ENCODE assay signal across 10 cellular contexts in genomic region chr22:31342389-31343125, GRCh38.
DNase-seq lines count a peak whose midpoint lies in the region; ATAC-seq and TF ChIP-seq lines count a peak whose summit lies in the region.
"Had no signal": no experiment of that assay in that cellular context is flagged by ENCODE, and none has a peak within 500 bp of the region (broad histone marks: within the 10 kb centered on the region; RNA-seq: fewer than 3 reads in every experiment).

No MANE protein-coding gene starts in this region.

- H3K9ac ChIP-seq in iPS-20b (ENCODE audit: low read depth, low read length): peak overlapping the region; percentile 96

- ATAC-seq in stimulated activated naive CD8-positive, alpha-beta T cell treated with anti-CD3 and anti-CD28 coated beads, Interleukin-15, Interleukin-2, amounts not matched to agents 100 U/mL and 50 U/mL, for 24 hours: no peak
- ATAC-seq in GM21619 (IDR thresholded peaks at IDR 0.05; ENCODE audit: unreplicated experiment) (no peak), HG02798 (IDR thresholded peaks at IDR 0.05; ENCODE audit: poor library complexity, unreplicated experiment) (no peak), HG03565 (IDR thresholded peaks at IDR 0.05; ENCODE audit: unreplicated experiment) (no peak)
- ATAC-seq: heart right ventricle had no signal

- peaks cover 27% of the 10 kb centered on the region for H3K4me1 ChIP-seq in iPS-20b (ENCODE audit: insufficient read depth, low read length)

- no peaks in the 10 kb centered on the region for H3K9me3 ChIP-seq in iPS-20b (ENCODE audit: insufficient read depth, low read depth, low read length)
- H3K9me3 ChIP-seq: heart right ventricle had no signal

- H3K27ac ChIP-seq in VCaP (peak overlapping the region; percentile 99), iPS-20b (ENCODE audit: low read length) (peak overlapping the region; percentile 78)

- no peaks in the 10 kb centered on the region for H3K27me3 ChIP-seq in iPS-20b (ENCODE audit: insufficient read depth, low read length)
- H3K27me3 ChIP-seq: heart right ventricle had no signal

- no peak for TF ChIP-seq CTCF in VCaP (conservative IDR thresholded peaks at IDR 0.05)

- H3K4me3 ChIP-seq in iPS-20b (ENCODE audit: low read length): peak overlapping the region; percentile 90

- DNase-seq in NCI-H1417 (lab: John Stamatoyannopoulos, UW): peak in 2 of 3 experiments; percentile 17 to 54
- DNase-seq in NCI-H1417 treated with DMSO at 0.1 percent for 48 hours (lab: John Stamatoyannopoulos, UW): no peak
- DNase-seq in stimulated activated naive CD8-positive, alpha-beta T cell treated with anti-CD3 and anti-CD28 coated beads, Interleukin-15, Interleukin-2, amounts not matched to agents 100 U/mL and 50 U/mL, for 24 hours: peak; percentile 11
- DNase-seq: heart right ventricle, NCI-H187 treated with DMSO at 0.1 percent for 48 hours had no signal

- H3K36me3 ChIP-seq in iPS-20b (ENCODE audit: insufficient read depth, low read depth, low read length): peaks cover 65% of the 10 kb centered on the region
